ENCODE assay signal across 8 cellular contexts in genomic region chr12:54017027-54017788, GRCh38.
DNase-seq lines count a peak whose midpoint lies in the region; ATAC-seq and TF ChIP-seq lines count a peak whose summit lies in the region.

No MANE protein-coding gene starts in this region.

- H2AFZ ChIP-seq in ACC112 (ENCODE audit: low read length, unreplicated experiment): peak overlapping the region; percentile 79

- TF ChIP-seq POLR2A in GM18505 (IDR thresholded peaks at IDR 0.05; ENCODE audit: borderline replicate concordance, extremely low read depth, insufficient read depth, insufficient read length): no peak

- peak overlapping the region; percentile 87 for H3K4me3 ChIP-seq in ACC112 (ENCODE audit: low read depth, low read length)
- peak overlapping the region; percentile 38 to 64 for H3K4me3 ChIP-seq in mucosa of rectum (ENCODE audit: low read length in 2 of 2)

- peak; percentile 52 for DNase-seq in NCI-H524 treated with DMSO at 0.1 percent for 48 hours (lab: John Stamatoyannopoulos, UW)
- peak; percentile 77 for DNase-seq in cerebellar cortex (ENCODE audit: low spot score)
- DNase-seq in NCI-H128 (lab: John Stamatoyannopoulos, UW; ENCODE audit: unreplicated experiment): no peak
- no peak for DNase-seq in amniotic stem cell (lab: John Stamatoyannopoulos, UW)

- ATAC-seq in GM18505 (IDR thresholded peaks at IDR 0.05; ENCODE audit: unreplicated experiment): peak; percentile 16
- ATAC-seq in HG03064 (IDR thresholded peaks at IDR 0.05; ENCODE audit: low read depth, unreplicated experiment): peak; percentile 9

- no peaks in the 10 kb centered on the region for H3K36me3 ChIP-seq in ACC112 (ENCODE audit: insufficient read depth, low read length)
- H3K36me3 ChIP-seq in mucosa of rectum (ENCODE audit: control insufficient read depth in 2 of 2, insufficient read depth in 2 of 2, low read length in 2 of 2): no peaks in the 10 kb centered on the region

- peaks cover 35% of the 10 kb centered on the region for H3K4me1 ChIP-seq in ACC112 (ENCODE audit: control insufficient read depth, insufficient read depth, low read length, unreplicated experiment)
- H3K4me1 ChIP-seq in mucosa of rectum (ENCODE audit: control insufficient read depth in 2 of 2, insufficient read depth in 2 of 2, low read length in 2 of 2): peaks cover 0 to 2% of the 10 kb centered on the region in 2 donors

- H3K27ac ChIP-seq in ACC112 (ENCODE audit: low read depth, low read length): peak overlapping the region; percentile 2; the same call in 1 of the 2 replicates
- H3K27ac ChIP-seq in mucosa of rectum (ENCODE audit: low read depth in 2 of 2, low read length in 2 of 2): no peak overlapping the region

- H3K27me3 ChIP-seq in ACC112 (ENCODE audit: insufficient read depth, low read length) (no peaks in the 10 kb centered on the region), mucosa of rectum (ENCODE audit: control insufficient read depth in 2 of 2, insufficient read depth in 2 of 2, low read length in 2 of 2) (peaks cover 75 to 85% of the 10 kb centered on the region in 2 donors)

- H3K79me2 ChIP-seq in ACC112 (ENCODE audit: control insufficient read depth, insufficient read depth, low read length, unreplicated experiment): no peaks in the 10 kb centered on the region

- no peaks in the 10 kb centered on the region for H3K9me3 ChIP-seq in mucosa of rectum (ENCODE audit: control insufficient read depth in 2 of 2, low read length in 2 of 2)

- peak overlapping the region; percentile 2 to 6 for H3K9ac ChIP-seq in mucosa of rectum (ENCODE audit: low read depth in 1 of 2, low read length in 2 of 2)

Comparison
In these comparisons a context has a peak if more than half of its experiments do, and no peak if none do; other contexts are left out.
1. DNase-seq: peak in NCI-H524 treated with DMSO at 0.1 percent for 48 hours (single experiment) and cerebellar cortex (single experiment); none in NCI-H128 (single experiment) and amniotic stem cell (single experiment).